8 cellular contexts compared by ENCODE assay signal in genomic region chr20:58852559-58853271, GRCh38. TPM values are rescaled to one million over a fixed set of nuclear protein-coding genes. Genes with fewer than 3 reads are reported as not detected.
A peak's percentile ranks its signal among the peaks of the same experiment; 100 is the strongest.
DNase-seq lines count a peak whose midpoint lies in the region; ATAC-seq and TF ChIP-seq lines count a peak whose summit lies in the region.

GNAS (plus strand) TSS chr20:58852716.

- no peak within 1 kb of the TSS for H3K4ac ChIP-seq in H9 (ENCODE audit: low read depth, low read length)

- no peaks in the 10 kb centered on the region for H4K20me1 ChIP-seq in H9 (ENCODE audit: control insufficient read depth, insufficient read depth, insufficient read length)

- H3K4me3 ChIP-seq in AG04449 (ENCODE audit: low read depth, low read length): peak within 1 kb of the TSS; percentile 73
- no peak within 1 kb of the TSS for H3K4me3 ChIP-seq in HAP-1

- no peak within 1 kb of the TSS for H3K56ac ChIP-seq in H9 (ENCODE audit: insufficient read length, low read depth, low read length)

- H4K5ac ChIP-seq in H9 (ENCODE audit: insufficient read length, low read depth, low read length): no peak within 1 kb of the TSS

- no peaks in the 10 kb centered on the region for H3K36me3 ChIP-seq in HAP-1 (replicated peaks)

- H3K23ac ChIP-seq in H9 (ENCODE audit: insufficient read length, low read depth, low read length): no peak within 1 kb of the TSS

- TF ChIP-seq CTCF in AG04449 (IDR thresholded peaks at IDR 0.05; ENCODE audit: insufficient read depth, low read length, missing control alignments) (peak; percentile 77), H9 (conservative IDR thresholded peaks at IDR 0.05) (peak; percentile 87), activated B cell treated with CpG ODN at 0.5 μM for 24 hours (IDR thresholded peaks at IDR 0.05) (no peak)

- no peak within 1 kb of the TSS for H2AK5ac ChIP-seq in H9 (ENCODE audit: insufficient read length, low read length)

- H3K14ac ChIP-seq in H9 (ENCODE audit: insufficient read depth, low read length): no peak within 1 kb of the TSS

- POLR2A ChIA-PET in AG04449 (lab: Yijun Ruan, JAX) (interaction anchor here (0.6 to 1.1 kb wide), 3 partner anchors 201 to 403 kb away, joined by 3 to 5 read pairs (median 3); partner anchors contain the start of gene STX16), activated B cell treated with CpG ODN at 0.5 μM for 24 hours (lab: Charles Lee) (interaction anchor here (0.6 to 1.9 kb wide), 3 partner anchors 36 to 561 kb away, joined by 3 to 5 read pairs (median 4); partner anchors contain the start of gene ATP5F1E)

- H2BK120ac ChIP-seq in H9 (ENCODE audit: low read depth, low read length, poor library complexity, severe bottlenecking): no peak within 1 kb of the TSS

- CTCF ChIA-PET in AG04449 (lab: Yijun Ruan, JAX) (interaction anchor here (0.8 to 3.6 kb wide), 13 partner anchors 9 to 617 kb away, joined by 3 to 14 read pairs (median 4); partner anchors contain the start of gene STX16), activated B cell treated with CpG ODN at 0.5 μM for 24 hours (lab: Charles Lee) (interaction anchor here (0.6 to 1.5 kb wide), 3 partner anchors 22 to 711 kb away, joined by 3 read pairs; no protein-coding TSS in a partner anchor)

- H3K27ac Mint-ChIP-seq in H9 (peak within 1 kb of the TSS; percentile 88 to 90 (median 88); a peak in 6 of 7 replicates), activated B cell treated with CpG ODN at 0.5 μM for 24 hours (no peak within 1 kb of the TSS)

- no peak within 1 kb of the TSS for H2AFZ ChIP-seq in H9 (ENCODE audit: low read length)

- H3K4me2 ChIP-seq in H9 (ENCODE audit: insufficient read depth, insufficient read length, low read length): peak within 1 kb of the TSS; percentile 71

- WGBS in H9 (ENCODE audit: extremely low coverage, insufficient read length, low lambda C conversion rate): no CpG with 5 or more reads among the region's 35 CpGs

- H3K23me2 ChIP-seq in H9 (ENCODE audit: insufficient read length, low read depth, low read length, poor library complexity, severe bottlenecking): peaks cover 33% of the 10 kb centered on the region

- H2BK15ac ChIP-seq in H9 (ENCODE audit: low read depth, low read length): no peak within 1 kb of the TSS

- H3K4me1 ChIP-seq in H9 (ENCODE audit: insufficient read depth, low read length) (peaks cover 2% of the 10 kb centered on the region; the same call in 1 of the 2 replicates), HAP-1 (no peaks in the 10 kb centered on the region)

- H3K27me3 Mint-ChIP-seq in H9 (ENCODE audit: low read depth) (peaks cover 71% of the 10 kb centered on the region), activated B cell treated with CpG ODN at 0.5 μM for 24 hours (peaks cover 28% of the 10 kb centered on the region)

- ATAC-seq in activated B cell treated with CpG ODN at 0.5 μM for 24 hours (ENCODE audit: low read depth) (peak; percentile 32), left lobe of liver (peak; percentile 74)

- in situ Hi-C loops in HAP-1 (cut with MboI; ENCODE audit: low sequenced_read_pairs): loop anchor here (25.0 kb wide), 2 partner anchors 360 to 610 kb away; no protein-coding TSS in a partner anchor

- H2BK5ac ChIP-seq in H9 (ENCODE audit: insufficient read length, low read length): no peak within 1 kb of the TSS

- no peak within 1 kb of the TSS for H3K18ac ChIP-seq in H9 (ENCODE audit: insufficient read length, low read depth, low read length)

- no peak within 1 kb of the TSS for H4K91ac ChIP-seq in H9 (ENCODE audit: insufficient read length, low read depth, low read length)

- peaks cover 35% of the 10 kb centered on the region; the same call in 1 of the 2 replicates for H3K27me3 ChIP-seq in H9 (ENCODE audit: insufficient read depth, low read length)
- 0 out of 2 replicates have a peak, but pooled peaks cover 2% of the 10 kb centered on the region for H3K27me3 ChIP-seq in HAP-1 (ENCODE audit: low read depth)

- no peak within 1 kb of the TSS for H4K8ac ChIP-seq in H9 (replicated peaks; ENCODE audit: insufficient read length, low read depth, low read length)

- peaks cover 47 to 63% of the 10 kb centered on the region in 2 experiments for H3K4me1 Mint-ChIP-seq in H9
- peaks cover 33% of the 10 kb centered on the region for H3K4me1 Mint-ChIP-seq in activated B cell treated with CpG ODN at 0.5 μM for 24 hours

- no peak within 1 kb of the TSS for H3K27ac ChIP-seq in H9 (ENCODE audit: insufficient read length, low read depth, low read length)

- H3K79me2 ChIP-seq in H9 (ENCODE audit: insufficient read depth, low read length): peaks cover 24% of the 10 kb centered on the region; the same call in 1 of the 2 replicates

- H3K36me3 Mint-ChIP-seq in H9 (ENCODE audit: insufficient read depth in 1 of 3, low read depth in 3 of 3) (peaks cover 26 to 42% (median 31%) of the 10 kb centered on the region in 3 experiments), activated B cell treated with CpG ODN at 0.5 μM for 24 hours (ENCODE audit: low read depth) (no peaks in the 10 kb centered on the region)

- H3K4me3 Mint-ChIP-seq in H9: peak within 1 kb of the TSS; percentile 92 to 94
- peak within 1 kb of the TSS; percentile 89 for H3K4me3 Mint-ChIP-seq in activated B cell treated with CpG ODN at 0.5 μM for 24 hours

- H3K79me1 ChIP-seq in H9 (ENCODE audit: insufficient read depth, low read depth, low read length, poor library complexity, severe bottlenecking): no peaks in the 10 kb centered on the region

- intact Hi-C loops in activated B cell treated with CpG ODN at 0.5 μM for 24 hours (cut with micrococcal nuclease): loop anchor here (2.0 to 5.0 kb wide), 2 partner anchors 200 to 616 kb away; partner anchors contain the start of gene STX16

- H2BK20ac ChIP-seq in H9 (ENCODE audit: low read depth, low read length, poor library complexity, severe bottlenecking): no peak within 1 kb of the TSS

- DNase-seq in AG04449 (ENCODE audit: low read depth, low spot score) (no peak), H9 (peak; percentile 86), activated B cell treated with CpG ODN at 0.5 μM for 24 hours (peak; percentile 32), dermis microvascular lymphatic vessel endothelial cell (ENCODE audit: low read depth in 2 of 2) (peak; percentile 30 to 56), left lobe of liver (ENCODE audit: low spot score) (no peak), HAP-1 (ENCODE audit: low spot score in 2 of 2) (no peak), middle frontal gyrus (ENCODE audit: extremely low spot score, low spot score) (no peak)
- DNase-seq in stimulated activated CD4-positive, alpha-beta T cell treated with anti-CD3 and anti-CD28 coated beads, Interleukin-2, amount 100 ng/mL, for 4 hours (ENCODE audit: low read depth): peak; percentile 28

- no peaks in the 10 kb centered on the region for H3K9me3 ChIP-seq in H9 (ENCODE audit: control insufficient read depth, low read depth, low read length)
- no peaks in the 10 kb centered on the region for H3K9me3 ChIP-seq in HAP-1

- no peak within 1 kb of the TSS for H3T11ph ChIP-seq in H9 (ENCODE audit: low read length)

- no peak within 1 kb of the TSS for H3K9ac ChIP-seq in H9 (ENCODE audit: extremely low read depth, insufficient read length, low read length)

- peaks cover 14 to 19% of the 10 kb centered on the region in 2 experiments for H3K9me3 Mint-ChIP-seq in H9
- no peaks in the 10 kb centered on the region for H3K9me3 Mint-ChIP-seq in activated B cell treated with CpG ODN at 0.5 μM for 24 hours

- H2BK12ac ChIP-seq in H9 (ENCODE audit: insufficient read length, low read depth, low read length): no peak within 1 kb of the TSS

RNA-seq across cellular contexts. Expression of gene GNAS, which starts in this region (rescaled TPM):
- 918 and 920 TPM in 2 replicates for total RNA-seq in H9 (2021)
- 784 and 849 TPM in 2 replicates for total RNA-seq in activated B cell treated with CpG ODN at 0.5 μM for 24 hours
- 203 and 535 TPM in 2 replicates for total RNA-seq in dermis microvascular lymphatic vessel endothelial cell
- 305 TPM for total RNA-seq in left lobe of liver

Comparison
In these comparisons a context has a peak if more than half of its experiments do, and no peak if none do; other contexts are left out.
1. DNase-seq: peak in H9 (single experiment), activated B cell treated with CpG ODN at 0.5 μM for 24 hours (single experiment), dermis microvascular lymphatic vessel endothelial cell (2 of 2) and stimulated activated CD4-positive, alpha-beta T cell treated with anti-CD3 and anti-CD28 coated beads, Interleukin-2, amount 100 ng/mL, for 4 hours (single experiment); none in AG04449 (single experiment), left lobe of liver (single experiment), HAP-1 (0 of 2) and middle frontal gyrus (single experiment).